Comparison of ENCODE assay signal across 24 cellular contexts in the genomic region with DNA sequence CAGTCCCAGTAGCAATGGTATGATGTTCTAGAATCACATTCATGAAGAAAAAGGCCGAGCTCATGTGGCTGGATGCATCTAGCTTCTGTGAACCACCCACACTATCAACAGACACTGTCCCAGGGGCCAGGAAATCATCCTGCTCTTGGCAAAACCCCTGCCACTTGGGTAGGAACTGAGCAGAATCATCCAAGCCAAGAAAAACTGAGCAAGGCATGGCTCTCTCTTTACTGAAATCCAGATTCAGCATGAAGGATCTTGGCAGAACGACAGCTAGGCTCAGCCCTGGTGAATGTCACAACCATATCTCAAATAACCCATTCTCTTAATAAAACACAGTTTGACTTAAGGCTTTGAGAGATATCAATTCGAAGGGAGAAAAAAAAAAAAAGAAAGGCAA.
"Had no signal": no experiment of that assay in that cellular context is flagged by ENCODE, and none has a peak within 500 bp of the region (broad histone marks: within the 10 kb centered on the region; RNA-seq: fewer than 3 reads in every experiment).

No MANE protein-coding gene starts in this region.

- H3K9me3 ChIP-seq: ovary, prostate gland, spleen, testis had no signal

- H3K27me3 ChIP-seq: brain microvascular endothelial cell, heart left ventricle, ovary, spleen, testis had no signal

- H3K4me1 ChIP-seq: foreskin keratinocyte, prostate gland had no signal

- DNase-seq: activated CD4-positive, alpha-beta memory T cell treated with anti-CD3 and anti-CD28 coated beads, Interleukin-2, amount 10 ng/mL, durations not matched to agents 7 days and 5 days; activated CD4-positive, alpha-beta T cell treated with anti-CD3 and anti-CD28 coated beads, Interleukin-2, amount 10 ng/mL, durations not matched to agents 7 days and 5 days; activated CD4-positive, CD25-positive, alpha-beta regulatory T cell treated with anti-CD3 and anti-CD28 coated beads, Interleukin-2, amount 50 U/mL, for 72 hours; activated CD8-positive, alpha-beta memory T cell treated with anti-CD3 and anti-CD28 coated beads, Interleukin-2, amount 50 U/mL, for 48 hours; activated gamma-delta T cell; activated naive CD4-positive, alpha-beta T cell treated with anti-CD3 and anti-CD28 coated beads, Interleukin-2, amount 10 ng/mL, durations not matched to agents 7 days and 5 days; activated naive CD8-positive, alpha-beta T cell treated with anti-CD3 and anti-CD28 coated beads, Interleukin-2, amount 10 ng/mL, durations not matched to agents 7 days and 5 days; activated T-cell treated with anti-CD3 and anti-CD28 coated beads, Interleukin-2, amount 50 U/mL, for 24 hours; brain microvascular endothelial cell; endodermal cell; foreskin keratinocyte; heart left ventricle; mammary epithelial cell; naive B cell; retina; spleen; stimulated activated naive CD4-positive, alpha-beta T cell treated with Interleukin-2 at 50 U/mL for 16 hours; T-helper 2 cell; testis; trophoblast cell had no signal

- ATAC-seq: esophagus mucosa, foreskin keratinocyte, left lobe of liver had no signal

- H3K27ac ChIP-seq: brain microvascular endothelial cell, foreskin keratinocyte, heart left ventricle, prostate gland, spleen, testis had no signal

- H3K36me3 ChIP-seq: brain microvascular endothelial cell, heart left ventricle, ovary, prostate gland, spleen had no signal

- H3K4me3 ChIP-seq: heart left ventricle, ovary, prostate gland, spleen, testis had no signal
